9 cellular contexts compared by ENCODE assay signal in the genomic region with DNA sequence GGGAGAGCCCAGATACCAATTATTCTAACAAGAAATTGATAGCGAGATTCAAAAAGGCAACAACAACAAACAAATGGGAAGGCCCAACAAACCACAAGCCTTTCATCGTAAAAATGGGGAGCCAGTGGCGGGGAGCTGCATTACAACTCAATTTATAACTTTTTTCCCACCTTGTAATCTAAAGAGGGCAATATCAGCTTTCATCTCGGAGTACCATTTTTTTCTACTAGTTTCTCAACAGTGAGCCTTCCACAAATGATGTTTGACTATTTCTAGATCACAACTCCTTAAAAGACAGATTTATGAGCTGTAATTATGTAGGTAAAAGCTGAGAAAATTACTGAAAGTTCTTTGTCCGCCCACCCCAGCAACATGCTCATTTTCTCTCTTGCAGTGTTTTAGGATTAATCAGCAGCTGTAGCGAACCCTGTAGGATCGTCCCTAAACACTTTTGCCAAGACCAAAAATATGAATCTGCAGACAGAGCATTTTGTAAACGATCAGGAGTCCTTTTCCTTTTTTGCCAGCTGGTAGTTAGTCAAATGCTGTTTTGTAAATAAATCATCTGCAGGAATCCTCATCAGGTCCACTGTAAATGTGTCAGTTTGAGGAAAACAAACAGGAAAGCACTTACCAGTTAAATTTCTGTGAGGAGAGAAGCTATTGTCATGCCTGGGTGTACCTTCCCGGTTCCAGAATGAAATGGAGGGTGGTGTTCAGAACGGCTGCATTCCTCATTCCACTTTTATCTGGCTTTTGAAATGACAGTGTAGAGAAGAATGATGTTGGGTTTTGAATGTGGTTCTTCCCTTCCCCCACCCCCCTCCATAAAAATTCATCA. TPM values are rescaled to one million over a fixed set of nuclear protein-coding genes. Genes with fewer than 3 reads are reported as not detected.
A peak's percentile ranks its signal among the peaks of the same experiment; 100 is the strongest.
DNase-seq lines count a peak whose midpoint lies in the region; ATAC-seq and TF ChIP-seq lines count a peak whose summit lies in the region.
"Had no signal": no experiment of that assay in that cellular context is flagged by ENCODE, and none has a peak within 500 bp of the region (broad histone marks: within the 10 kb centered on the region; RNA-seq: fewer than 3 reads in every experiment).

No MANE protein-coding gene starts in this region.

- H3K79me2 ChIP-seq in HCT116 (ENCODE audit: insufficient read depth, low read length) (no peaks in the 10 kb centered on the region), PC-3 (ENCODE audit: low read length) (no peaks in the 10 kb centered on the region)

- 0 out of 2 replicates have a peak, but pooled peaks cover under 1% of the 10 kb centered on the region for H3K27me3 ChIP-seq in HCT116 (ENCODE audit: insufficient read depth, low read length)
- H3K27me3 ChIP-seq in PC-3 (ENCODE audit: low read length): peaks cover 3% of the 10 kb centered on the region; the same call in 1 of the 2 replicates
- no peaks in the 10 kb centered on the region for H3K27me3 ChIP-seq in skeletal muscle satellite cell (ENCODE audit: control insufficient read depth, insufficient read depth, low read length)
- peaks cover 11% of the 10 kb centered on the region for H3K27me3 ChIP-seq in CD4-positive, alpha-beta T cell (ENCODE audit: control insufficient read depth, insufficient read depth, low read length)
- H3K27me3 ChIP-seq: colonic mucosa had no signal

- POLR2A ChIA-PET in HCT116 (lab: Charles Lee): interaction anchor here (1.4 kb wide), 1 partner anchor 9 kb away, joined by 3 read pairs; no protein-coding TSS in a partner anchor
- POLR2A ChIA-PET in PC-3 (lab: Charles Lee; ENCODE audit: unreplicated experiment): interaction anchor here (0.5 kb wide), 1 partner anchor 94 kb away, joined by 3 read pairs; no protein-coding TSS in a partner anchor
- POLR2A ChIA-PET in CD4-positive, alpha-beta T cell (lab: Charles Lee): interaction anchor here (0.8 kb wide), 1 partner anchor 8 kb away, joined by 3 read pairs; no protein-coding TSS in a partner anchor

- peaks cover 0 to 12% of the 10 kb centered on the region in 2 experiments; a peak in 2 of 4 replicates for H3K4me1 ChIP-seq in HCT116 (ENCODE audit: control insufficient read depth in 1 of 2, insufficient read depth in 2 of 2, low read length in 2 of 2)
- peaks cover 27% of the 10 kb centered on the region for H3K4me1 ChIP-seq in PC-3 (ENCODE audit: insufficient read depth, low read length)
- peaks cover 24% of the 10 kb centered on the region for H3K4me1 ChIP-seq in skeletal muscle satellite cell (ENCODE audit: control insufficient read depth, insufficient read depth, low read length)
- H3K4me1 ChIP-seq: colonic mucosa, upper lobe of right lung had no signal

- DNase-seq in HCT116 (ENCODE audit: low read depth, low spot score): no peak
- DNase-seq in PC-3: peak; percentile 64
- DNase-seq in foreskin fibroblast: peak; percentile 60 to 88
- DNase-seq in CD4-positive, alpha-beta T cell: no peak
- DNase-seq in natural killer cell: no peak
- DNase-seq in NCI-H2029 (lab: John Stamatoyannopoulos, UW): no peak
- DNase-seq: colonic mucosa, upper lobe of right lung had no signal

- H3K4me3 ChIP-seq in HCT116 (replicated peaks in 1 of 2; ENCODE audit: low read depth in 1 of 2, low read length in 2 of 2) (no peak overlapping the region), PC-3 (ENCODE audit: low read length) (peak overlapping the region; percentile 62), foreskin fibroblast (ENCODE audit: low read depth in 1 of 2, low read length in 2 of 2) (peak overlapping the region; percentile 51 to 64), skeletal muscle satellite cell (ENCODE audit: low read length) (peak overlapping the region; percentile 69)
- H3K4me3 ChIP-seq: colonic mucosa, upper lobe of right lung had no signal

- no peaks in the 10 kb centered on the region for H3K4me1 Mint-ChIP-seq in CD4-positive, alpha-beta T cell (ENCODE audit: low read depth)
- H3K4me1 Mint-ChIP-seq in natural killer cell: no peaks in the 10 kb centered on the region

- no peak; a peak in 1 of 6 replicates for TF ChIP-seq CTCF in HCT116 (IDR thresholded peaks at IDR 0.05 in 2 of 3, conservative IDR thresholded peaks at IDR 0.05 in 1 of 3; ENCODE audit: borderline replicate concordance in 1 of 3, insufficient read depth in 1 of 3, low read depth in 2 of 3, low read length in 2 of 3)
- no peak for TF ChIP-seq CTCF in PC-3 (conservative IDR thresholded peaks at IDR 0.05; ENCODE audit: low read depth, low read length)
- TF ChIP-seq CTCF in foreskin fibroblast (IDR thresholded peaks at IDR 0.05; ENCODE audit: low read depth, low read length): no peak
- TF ChIP-seq CTCF in CD4-positive, alpha-beta T cell (IDR thresholded peaks at IDR 0.05): no peak
- TF ChIP-seq CTCF in natural killer cell (IDR thresholded peaks at IDR 0.05): no peak

- H3K36me3 ChIP-seq in HCT116 (ENCODE audit: control insufficient read depth in 1 of 2, insufficient read depth in 2 of 2, low read length in 2 of 2): no peaks in the 10 kb centered on the region
- no peaks in the 10 kb centered on the region for H3K36me3 ChIP-seq in PC-3 (ENCODE audit: low read depth, low read length)
- H3K36me3 ChIP-seq in skeletal muscle satellite cell (ENCODE audit: insufficient read depth, low read length): no peaks in the 10 kb centered on the region
- H3K36me3 ChIP-seq: colonic mucosa, upper lobe of right lung had no signal

- intact Hi-C loops in HCT116 (cut with micrococcal nuclease): no loop called here
- intact Hi-C loops in PC-3 (cut with micrococcal nuclease): loop anchor here (2.0 kb wide), 2 partner anchors 48 kb away; no protein-coding TSS in a partner anchor
- intact Hi-C loops in CD4-positive, alpha-beta T cell (cut with DNase I, micrococcal nuclease): no loop called here
- intact Hi-C loops in natural killer cell (cut with micrococcal nuclease): no loop called here

- no peak for TF ChIP-seq POLR2A in HCT116 (IDR thresholded peaks at IDR 0.05; ENCODE audit: borderline replicate concordance, extremely low read depth, insufficient read depth, insufficient read length)

- CTCF ChIA-PET in HCT116 (lab: Charles Lee): interaction anchor here (0.5 kb wide), 1 partner anchor 31 kb away, joined by 3 read pairs; no protein-coding TSS in a partner anchor
- CTCF ChIA-PET in PC-3 (lab: Charles Lee): interaction anchor here (0.6 kb wide), 1 partner anchor 48 kb away, joined by 5 read pairs; no protein-coding TSS in a partner anchor
- CTCF ChIA-PET in CD4-positive, alpha-beta T cell (lab: Charles Lee): interaction anchor here (1.2 kb wide), 1 partner anchor 14 kb away, joined by 3 read pairs; no protein-coding TSS in a partner anchor

- ATAC-seq in HCT116 (no peak), PC-3 (peak; percentile 80), natural killer cell (no peak)
- ATAC-seq in CD4-positive, alpha-beta T cell (ENCODE audit: poor library complexity): no peak
- ATAC-seq: upper lobe of right lung had no signal

- H3K4me2 ChIP-seq in HCT116 (ENCODE audit: low read length) (no peak overlapping the region), PC-3 (ENCODE audit: low read length) (peak overlapping the region; percentile 85), skeletal muscle satellite cell (ENCODE audit: low read length) (peak overlapping the region; percentile 80)

- no peaks in the 10 kb centered on the region for H3F3A ChIP-seq in PC-3 (ENCODE audit: low read length, unreplicated experiment)

- H3K4me3 Mint-ChIP-seq in CD4-positive, alpha-beta T cell: no peak overlapping the region
- H3K4me3 Mint-ChIP-seq in natural killer cell: no peak overlapping the region

- H3K27ac Mint-ChIP-seq in CD4-positive, alpha-beta T cell: no peak overlapping the region
- H3K27ac Mint-ChIP-seq in natural killer cell: no peak overlapping the region

- H3K9ac ChIP-seq in HCT116 (ENCODE audit: low read length): no peak overlapping the region
- H3K9ac ChIP-seq in PC-3 (ENCODE audit: low read length): peak overlapping the region; percentile 2; the same call in 1 of the 2 replicates
- peak overlapping the region; percentile 87 for H3K9ac ChIP-seq in skeletal muscle satellite cell (ENCODE audit: low read depth, low read length)

- RAD21 ChIA-PET in HCT116 (lab: Charles Lee; ENCODE audit: low non-redundant PET in 1 of 2, low total read pairs in 2 of 2, uncharacterized antibody in 2 of 2, unreplicated experiment in 2 of 2): no interaction called here

- H3K9me3 Mint-ChIP-seq in CD4-positive, alpha-beta T cell: no peaks in the 10 kb centered on the region
- no peaks in the 10 kb centered on the region for H3K9me3 Mint-ChIP-seq in natural killer cell

- H2AFZ ChIP-seq in HCT116 (ENCODE audit: low read depth, low read length, poor library complexity, severe bottlenecking) (peak overlapping the region; percentile 37), PC-3 (ENCODE audit: low read length) (peak overlapping the region; percentile 80)

- H3K36me3 Mint-ChIP-seq in CD4-positive, alpha-beta T cell (ENCODE audit: low read depth): no peaks in the 10 kb centered on the region
- no peaks in the 10 kb centered on the region for H3K36me3 Mint-ChIP-seq in natural killer cell

- BruUV-seq in HCT116 (replicated peaks; lab: Mats Ljungman, UMichigan) (no TSS peak), PC-3 (replicated peaks; lab: Mats Ljungman, UMichigan) (TSS peak; percentile 87)

- H3K9me2 ChIP-seq in HCT116 (ENCODE audit: insufficient read depth) (no peaks in the 10 kb centered on the region), PC-3 (replicated peaks; ENCODE audit: low read length) (no peaks in the 10 kb centered on the region)

- no peaks in the 10 kb centered on the region for H4K20me1 ChIP-seq in HCT116 (ENCODE audit: insufficient read depth)
- H4K20me1 ChIP-seq in PC-3 (ENCODE audit: low read length): no peaks in the 10 kb centered on the region

- TF ChIP-seq RAD21 in HCT116 (IDR thresholded peaks at IDR 0.05; ENCODE audit: low read depth): no peak

- H3K9me3 ChIP-seq in HCT116 (ENCODE audit: control insufficient read depth in 1 of 2, insufficient read depth in 1 of 2, low read depth in 1 of 2, low read length in 2 of 2): no peaks in the 10 kb centered on the region
- H3K9me3 ChIP-seq in PC-3 (ENCODE audit: low read length): no peaks in the 10 kb centered on the region
- H3K9me3 ChIP-seq in skeletal muscle satellite cell (replicated peaks; ENCODE audit: low read length): no peaks in the 10 kb centered on the region
- no peaks in the 10 kb centered on the region for H3K9me3 ChIP-seq in CD4-positive, alpha-beta T cell (ENCODE audit: control insufficient read depth, low read length)
- H3K9me3 ChIP-seq: colonic mucosa, upper lobe of right lung had no signal

- H3K27me3 Mint-ChIP-seq in CD4-positive, alpha-beta T cell: peaks cover 29% of the 10 kb centered on the region
- peaks cover 23 to 36% of the 10 kb centered on the region in 2 donors for H3K27me3 Mint-ChIP-seq in natural killer cell (ENCODE audit: low read depth in 2 of 2)

- no peak overlapping the region for H3K27ac ChIP-seq in HCT116 (ENCODE audit: low read depth, low read length)
- H3K27ac ChIP-seq in PC-3 (ENCODE audit: low read length): peak overlapping the region; percentile 4
- no peak overlapping the region for H3K27ac ChIP-seq in CD4-positive, alpha-beta T cell (ENCODE audit: low read depth, low read length)
- H3K27ac ChIP-seq: colonic mucosa, upper lobe of right lung had no signal

RNA-seq across cellular contexts. Expression of a gene that starts 53.2 kb away (rescaled TPM):
- total RNA-seq in HCT116 (2021; ENCODE audit: unreplicated experiment): 985 TPM
- 1,577 and 1,664 TPM in 2 replicates for polyA plus RNA-seq in HCT116 (2012)
- total RNA-seq in PC-3 (2014; rRNA removed): 596 and 616 TPM in 2 replicates
- total RNA-seq in skeletal muscle satellite cell (2012; rRNA removed): 658 and 833 TPM in 2 replicates
- total RNA-seq in CD4-positive, alpha-beta T cell: 1,000 to 10,000 TPM; 1,109 to 1,132 TPM
- total RNA-seq in natural killer cell: 100 to 1,000 TPM; 354 to 404 (median 364) TPM

RNA-seq across cellular contexts. Expression of a gene that starts 53.6 kb away (rescaled TPM):
- total RNA-seq in HCT116 (2021; ENCODE audit: unreplicated experiment): 86.6 TPM
- polyA plus RNA-seq in HCT116 (2012): 45.6 and 62.1 TPM in 2 replicates
- total RNA-seq in PC-3 (2014; rRNA removed): 80.7 and 110 TPM in 2 replicates
- total RNA-seq in skeletal muscle satellite cell (2012; rRNA removed): 91.3 and 121 TPM in 2 replicates
- 10 to 100 TPM; 33.4 to 34.3 TPM for total RNA-seq in CD4-positive, alpha-beta T cell
- total RNA-seq in natural killer cell: 10 to 100 TPM; 44.0 to 47.8 (median 45.9) TPM

Comparison
In these comparisons a context has a peak if more than half of its experiments do, and no peak if none do; other contexts are left out.
1. DNase-seq: peak in PC-3 (single experiment) and foreskin fibroblast (2 of 2); none in HCT116 (single experiment), CD4-positive, alpha-beta T cell (0 of 10), natural killer cell (single experiment) and NCI-H2029 (single experiment).
2. H3K4me3 ChIP-seq: peak in PC-3 (single experiment), foreskin fibroblast (2 of 2) and skeletal muscle satellite cell (single experiment); none in HCT116 (0 of 2).